ENCODE assay signal across 1 cellular context in genomic region chr5:79510638-79511037, GRCh38.
TF ChIP-seq lines count a peak whose summit lies in the region.

No MANE protein-coding gene starts in this region.

TF ChIP-seq in SK-N-SH, 30 proteins besides CTCF, POLR2A, EP300 and RAD21:
- TF ChIP-seq REST (IDR thresholded peaks at IDR 0.05; ENCODE audit: low read depth, low read length): no peak
- no peak for TF ChIP-seq JUND (IDR thresholded peaks at IDR 0.05)
- TF ChIP-seq TAF1 (IDR thresholded peaks at IDR 0.05; ENCODE audit: borderline replicate concordance, low read depth, low read length): no peak
- TF ChIP-seq MXI1 (IDR thresholded peaks at IDR 0.05; ENCODE audit: low read depth, low read length): no peak
- no peak for TF ChIP-seq FOXJ3 (CRISPR knock-in tag; IDR thresholded peaks at IDR 0.05)
- no peak for TF ChIP-seq TCF12 (IDR thresholded peaks at IDR 0.05)
- no peak for TF ChIP-seq IRF3 (IDR thresholded peaks at IDR 0.05; ENCODE audit: low read depth, low read length)
- no peak for TF ChIP-seq RXRA (IDR thresholded peaks at IDR 0.05; ENCODE audit: borderline replicate concordance, low read depth)
- TF ChIP-seq NRF1 (IDR thresholded peaks at IDR 0.05; ENCODE audit: low read depth, low read length): no peak
- TF ChIP-seq GABPA (IDR thresholded peaks at IDR 0.05; ENCODE audit: low read depth): no peak
- TF ChIP-seq USF2 (IDR thresholded peaks at IDR 0.05; ENCODE audit: borderline replicate concordance, low read depth, low read length): no peak
- TF ChIP-seq USF1 (IDR thresholded peaks at IDR 0.05; ENCODE audit: borderline replicate concordance, low read depth): no peak
- no peak for TF ChIP-seq POLR2AphosphoS5 (IDR thresholded peaks at IDR 0.05; ENCODE audit: low read depth, low read length)
- TF ChIP-seq NFIC (IDR thresholded peaks at IDR 0.05; ENCODE audit: borderline replicate concordance): no peak
- no peak for TF ChIP-seq RCOR1 (IDR thresholded peaks at IDR 0.05; ENCODE audit: low read length)
- TF ChIP-seq RFX5 (IDR thresholded peaks at IDR 0.05; ENCODE audit: low read length): no peak
- no peak for TF ChIP-seq GATA2 (CRISPR knock-in tag; IDR thresholded peaks at IDR 0.05)
- TF ChIP-seq TEAD4 (IDR thresholded peaks at IDR 0.05; ENCODE audit: borderline replicate concordance, insufficient read depth): no peak
- no peak for TF ChIP-seq MEF2A (IDR thresholded peaks at IDR 0.05; ENCODE audit: borderline replicate concordance, low read depth)
- TF ChIP-seq EZH2phosphoT487 (IDR thresholded peaks at IDR 0.05; ENCODE audit: borderline replicate concordance, low read depth): no peak
